Comparison of ENCODE assay signal across 1 cellular context in genomic region chr2:119759451-119760236, GRCh38.
TF ChIP-seq lines count a peak whose summit lies in the region.

Gene PTPN4, plus strand, starts transcription at chr2:119759922. Its CDS starts 49,932 bp downstream, at chr2:119809854.

TF ChIP-seq in K562, 482 proteins besides CTCF, POLR2A, EP300 and RAD21 (continued from another document and continues in another):
- no peak for TF ChIP-seq ZNF512 (tag; IDR thresholded peaks at IDR 0.05)
- TF ChIP-seq ZNF766 (CRISPR knock-in tag; conservative IDR thresholded peaks at IDR 0.05), result no peak
- no peak for TF ChIP-seq ZNF408 (CRISPR knock-in tag; IDR thresholded peaks at IDR 0.05; ENCODE audit: low read depth)
- TF ChIP-seq HIVEP1 (CRISPR knock-in tag; IDR thresholded peaks at IDR 0.05), result no peak
- no peak for TF ChIP-seq CTCFL (IDR thresholded peaks at IDR 0.05; ENCODE audit: borderline replicate concordance, insufficient read depth, low read depth, low read length, poor library complexity, severe bottlenecking)
- TF ChIP-seq IRF1 (CRISPR knock-in tag; IDR thresholded peaks at IDR 0.05; ENCODE audit: borderline replicate concordance), result no peak
- TF ChIP-seq ZKSCAN3 (CRISPR knock-in tag; IDR thresholded peaks at IDR 0.05), result no peak
- TF ChIP-seq SMARCA5 (IDR thresholded peaks at IDR 0.05), result no peak
- TF ChIP-seq LARP7 (IDR thresholded peaks at IDR 0.05), result no peak; the same call in 1 of the 2 replicates
- no peak for TF ChIP-seq HDAC3 (IDR thresholded peaks at IDR 0.05; ENCODE audit: borderline replicate concordance, partially characterized antibody)
- no peak for TF ChIP-seq ZNF507 (tag; conservative IDR thresholded peaks at IDR 0.05)
- no peak for TF ChIP-seq NCOA2 (IDR thresholded peaks at IDR 0.05; ENCODE audit: partially characterized antibody in 2 of 2)
- TF ChIP-seq BRCA1 (IDR thresholded peaks at IDR 0.05), result no peak; the same call in 1 of the 2 replicates
- TF ChIP-seq BRCA1 (CRISPR knock-in tag; IDR thresholded peaks at IDR 0.05), result no peak
- TF ChIP-seq NFIC (IDR thresholded peaks at IDR 0.05), result peak; percentile 52
- no peak for TF ChIP-seq RERE (CRISPR knock-in tag; IDR thresholded peaks at IDR 0.05; ENCODE audit: borderline replicate concordance)
- TF ChIP-seq DMBX1 (CRISPR knock-in tag; IDR thresholded peaks at IDR 0.05; ENCODE audit: borderline replicate concordance), result no peak
- TF ChIP-seq ASH1L (IDR thresholded peaks at IDR 0.05; ENCODE audit: borderline replicate concordance, low read depth, partially characterized antibody), result no peak
- peak; percentile 41; the same call in 1 of the 2 replicates for TF ChIP-seq NCOA1 (IDR thresholded peaks at IDR 0.05; ENCODE audit: low read depth)
- peak; percentile 75 for TF ChIP-seq PRDM10 (IDR thresholded peaks at IDR 0.05; ENCODE audit: partially characterized antibody)
- TF ChIP-seq EGR1 (conservative IDR thresholded peaks at IDR 0.05), result peak; percentile 99
- no peak for TF ChIP-seq GABPB2 (CRISPR knock-in tag; conservative IDR thresholded peaks at IDR 0.05)
- peak; percentile 57; the same call in 1 of the 2 replicates for TF ChIP-seq AFF4 (CRISPR knock-in tag; IDR thresholded peaks at IDR 0.05)
- peak in 1 of 2 experiments; percentile 44; a peak in 1 of 4 replicates for TF ChIP-seq ZNF639 (CRISPR knock-in tag; conservative IDR thresholded peaks at IDR 0.05 in 1 of 2, IDR thresholded peaks at IDR 0.05 in 1 of 2)
- TF ChIP-seq E2F6 (IDR thresholded peaks at IDR 0.05; ENCODE audit: borderline replicate concordance in 1 of 2, extremely low read depth in 1 of 2, insufficient read depth in 1 of 2, insufficient read length in 1 of 2, low read depth in 1 of 2, low read length in 1 of 2, poor library complexity in 1 of 2, severe bottlenecking in 1 of 2), result peak; percentile 75 to 77
- no peak for TF ChIP-seq KDM2B (CRISPR knock-in tag; IDR thresholded peaks at IDR 0.05)
- peak; percentile 83 for TF ChIP-seq CTBP1 (IDR thresholded peaks at IDR 0.05; ENCODE audit: borderline replicate concordance)
- TF ChIP-seq ILF3 (IDR thresholded peaks at IDR 0.05; ENCODE audit: borderline replicate concordance), result peak; percentile 38; the same call in 1 of the 2 replicates
- 0 out of 2 replicates have a peak, but pooled peaks have one; percentile 17 for TF ChIP-seq DIDO1 (tag; IDR thresholded peaks at IDR 0.05; ENCODE audit: low read depth)
- TF ChIP-seq TFAP4 (CRISPR knock-in tag; IDR thresholded peaks at IDR 0.05; ENCODE audit: borderline replicate concordance), result peak; percentile 83
- no peak for TF ChIP-seq ZNF354B (CRISPR knock-in tag; IDR thresholded peaks at IDR 0.05)
- no peak for TF ChIP-seq KLF6 (CRISPR knock-in tag; IDR thresholded peaks at IDR 0.05; ENCODE audit: borderline replicate concordance)
- TF ChIP-seq STAG1 (CRISPR knock-in tag; IDR thresholded peaks at IDR 0.05; ENCODE audit: borderline replicate concordance), result no peak
- no peak for TF ChIP-seq HDAC6 (IDR thresholded peaks at IDR 0.05; ENCODE audit: low read depth, low read length)
- no peak for TF ChIP-seq MCM5 (IDR thresholded peaks at IDR 0.05; ENCODE audit: low read depth)
- no peak for TF ChIP-seq ATF1 (CRISPR knock-in tag; IDR thresholded peaks at IDR 0.05)
- peak; percentile 79 for TF ChIP-seq ATF1 (tag; IDR thresholded peaks at IDR 0.05)
- TF ChIP-seq MCM3 (IDR thresholded peaks at IDR 0.05), result no peak
